ENCODE assay signal across 8 cellular contexts in the genomic region with DNA sequence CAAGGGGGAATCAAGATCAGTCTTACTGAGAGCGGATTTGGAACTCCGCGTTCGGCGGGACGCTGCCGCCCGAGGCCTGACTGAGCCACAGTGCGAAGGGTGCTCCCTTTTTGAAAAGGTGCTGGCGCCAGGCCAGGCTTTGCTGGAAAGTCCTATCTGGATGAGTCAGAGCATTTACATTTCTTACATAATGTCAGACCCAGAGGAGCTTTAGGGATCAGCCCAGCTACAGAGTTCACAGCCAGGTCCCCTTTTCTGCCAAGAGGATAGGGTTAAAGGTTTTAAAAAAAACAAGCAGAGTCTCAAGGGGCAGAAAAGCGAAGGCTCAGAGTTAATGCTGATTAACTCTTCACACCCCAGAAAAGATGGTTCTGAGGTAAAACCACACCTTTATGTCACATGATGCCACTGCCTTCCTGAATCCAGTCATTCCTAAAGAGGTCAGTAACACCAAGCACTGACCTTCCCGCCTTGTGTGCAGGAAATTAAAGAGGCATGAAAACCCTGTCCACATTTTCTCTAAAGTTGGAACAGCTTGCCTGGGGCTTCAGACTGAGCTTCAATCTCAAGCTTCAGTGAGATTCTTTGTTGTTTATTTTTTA. TPM values are rescaled to one million over a fixed set of nuclear protein-coding genes. Genes with fewer than 3 reads are reported as not detected.
A peak's percentile ranks its signal among the peaks of the same experiment; 100 is the strongest.
DNase-seq lines count a peak whose midpoint lies in the region; ATAC-seq and TF ChIP-seq lines count a peak whose summit lies in the region.

No MANE protein-coding gene starts in this region.

- no peaks in the 10 kb centered on the region for H3K9me2 ChIP-seq in OCI-LY1 (ENCODE audit: low read depth, low read length)

- TF ChIP-seq EP300 in upper lobe of left lung (IDR thresholded peaks at IDR 0.05), result peak in 1 of 4 donors; percentile 20

- TF ChIP-seq POLR2A in upper lobe of left lung (IDR thresholded peaks at IDR 0.05), result peak in 2 of 4 donors; percentile 45 to 72

- no peak for TF ChIP-seq CTCF in AG09309 (IDR thresholded peaks at IDR 0.05; ENCODE audit: control insufficient read depth, insufficient read depth, low read depth, low read length, missing control alignments)
- TF ChIP-seq CTCF in OCI-LY1 (IDR thresholded peaks at IDR 0.05; ENCODE audit: low read length), result no peak
- no peak for TF ChIP-seq CTCF in neutrophil (IDR thresholded peaks at IDR 0.05)
- TF ChIP-seq CTCF in upper lobe of left lung (IDR thresholded peaks at IDR 0.05), result no peak

- 10 to 15% methylated on average over 12 of the region's 12 CpGs for WGBS in upper lobe of left lung, 2 donors

- no peaks in the 10 kb centered on the region for H3K79me2 ChIP-seq in OCI-LY1 (ENCODE audit: insufficient read depth, low read length)

- H3K27ac ChIP-seq in OCI-LY1 (ENCODE audit: low read depth, low read length, poor library complexity, severe bottlenecking) (no peak overlapping the region), neutrophil (peak overlapping the region; percentile 59), upper lobe of left lung (peak overlapping the region; percentile 85 to 94 (median 88))

- no peaks in the 10 kb centered on the region; the same call in 1 of the 2 replicates for H3K27me3 ChIP-seq in OCI-LY1 (ENCODE audit: insufficient read depth, low read length)
- H3K27me3 ChIP-seq in neutrophil, result no peaks in the 10 kb centered on the region
- H3K27me3 ChIP-seq in upper lobe of left lung, result no peaks in the 10 kb centered on the region

- no peaks in the 10 kb centered on the region for H4K20me1 ChIP-seq in OCI-LY1 (ENCODE audit: insufficient read depth, low read length)

- DNase-seq in AG09309 (ENCODE audit: low read depth) (no peak), fibroblast of the conjunctiva (ENCODE audit: low read depth) (peak; percentile 92), upper lobe of left lung (peak; percentile 91 to 95)
- DNase-seq in activated T-helper 1 cell treated with anti-CD3 and anti-CD28 coated beads, Interleukin-2, amount 50 U/mL, for 16 hours (ENCODE audit: low read depth in 1 of 2, low spot score in 1 of 2), result peak; percentile 31 to 44

- H3K9ac ChIP-seq in OCI-LY1 (ENCODE audit: low read length), result no peak overlapping the region

- H3K9me3 ChIP-seq in OCI-LY1 (ENCODE audit: low read length), result no peaks in the 10 kb centered on the region
- H3K9me3 ChIP-seq in neutrophil, result no peaks in the 10 kb centered on the region
- H3K9me3 ChIP-seq in upper lobe of left lung, result no peaks in the 10 kb centered on the region

- ATAC-seq in GM19023 (IDR thresholded peaks at IDR 0.05; ENCODE audit: unreplicated experiment), result peak; percentile 57
- ATAC-seq in HG03442 (IDR thresholded peaks at IDR 0.05; ENCODE audit: unreplicated experiment), result peak; percentile 57
- peak; percentile 84 to 89 for ATAC-seq in upper lobe of left lung (ENCODE audit: low FRiP score in 2 of 2)

- no peak overlapping the region for H2AFZ ChIP-seq in OCI-LY1 (ENCODE audit: low read length)

- H3K4me1 ChIP-seq in OCI-LY1 (ENCODE audit: insufficient read depth, low read length, severe bottlenecking), result peaks cover 24% of the 10 kb centered on the region
- H3K4me1 ChIP-seq in neutrophil (ENCODE audit: control insufficient read depth in 1 of 2, insufficient read depth in 1 of 2, low read depth in 1 of 2, low read length in 1 of 2), result peaks cover 58 to 64% of the 10 kb centered on the region in 2 experiments
- H3K4me1 ChIP-seq in upper lobe of left lung, result peaks cover 24 to 41% (median 31%) of the 10 kb centered on the region in 4 donors

- H3K4me3 ChIP-seq in AG09309 (ENCODE audit: control insufficient read depth, low read depth, low read length) (peak overlapping the region; percentile 41; the same call in 1 of the 2 replicates), OCI-LY1 (ENCODE audit: low read depth, low read length, poor library complexity, severe bottlenecking) (no peak overlapping the region), neutrophil (ENCODE audit: low read depth in 1 of 2, low read length in 1 of 2) (peak overlapping the region; percentile 65 to 69), upper lobe of left lung (peak overlapping the region in 3 of 4 donors; percentile 41 to 52 (median 49))

- peak overlapping the region; percentile 72 for H3K4me2 ChIP-seq in OCI-LY1 (ENCODE audit: low read length)

- H3K36me3 ChIP-seq in OCI-LY1 (ENCODE audit: insufficient read depth, low read length) (no peaks in the 10 kb centered on the region), neutrophil (no peaks in the 10 kb centered on the region), upper lobe of left lung (no peaks in the 10 kb centered on the region)

- H3F3A ChIP-seq in OCI-LY1 (ENCODE audit: insufficient read depth, low read length), result no peaks in the 10 kb centered on the region

RNA-seq across cellular contexts. Expression of gene FBXL14, which starts 11.7 kb away (rescaled TPM):
- total RNA-seq in upper lobe of left lung, result 10 to 100 TPM in 4 of 6 donors, 1 to 10 TPM in 2; 8.5 to 22.0 (median 14.4) TPM

RNA-seq across cellular contexts. Expression of gene WNT5B, which starts 22.9 kb away (rescaled TPM):
- total RNA-seq in upper lobe of left lung, result 1 to 10 TPM in 5 of 6 donors, not detected in 1; 5.8 to 9.7 (median 7.0) TPM
